Comparison of ENCODE assay signal across 17 cellular contexts in genomic region chr5:143471041-143471509, GRCh38.
A peak's percentile ranks its signal among the peaks of the same experiment; 100 is the strongest.
DNase-seq lines count a peak whose midpoint lies in the region; ATAC-seq and TF ChIP-seq lines count a peak whose summit lies in the region.
"Had no signal": no experiment of that assay in that cellular context is flagged by ENCODE, and none has a peak within 500 bp of the region (broad histone marks: within the 10 kb centered on the region; RNA-seq: fewer than 3 reads in every experiment).

No MANE protein-coding gene starts in this region.

- peak overlapping the region; percentile 94 for H3K27ac Mint-ChIP-seq in HFFc6
- H3K27ac Mint-ChIP-seq: activated CD8-positive, alpha-beta T cell treated with anti-CD3 and anti-CD28 coated beads, Interleukin-2, amount 10 ng/mL, durations not matched to agents 7 days and 5 days had no signal

- peak; percentile 42 for DNase-seq in AG04449 (ENCODE audit: low read depth, low spot score)
- peak; percentile 87 for DNase-seq in HFFc6
- DNase-seq in astrocyte of the hippocampus (ENCODE audit: low read depth, low spot score), result peak; percentile 23
- peak; percentile 28 to 78 for DNase-seq in foreskin keratinocyte
- DNase-seq in transverse colon, result no peak
- DNase-seq in left lobe of liver (ENCODE audit: low spot score), result no peak
- no peak for DNase-seq in iPS-NIHi11 (ENCODE audit: low spot score)
- no peak for DNase-seq in NCI-H526 (lab: John Stamatoyannopoulos, UW)
- DNase-seq: activated CD8-positive, alpha-beta T cell treated with anti-CD3 and anti-CD28 coated beads, Interleukin-2, amount 10 ng/mL, durations not matched to agents 7 days and 5 days; activated effector memory CD4-positive, alpha-beta T cell treated with anti-CD3 and anti-CD28 coated beads, Interleukin-2, amount 50 U/mL, for 16 hours; DMS79; mucosa of descending colon; NCI-H510A treated with DMSO at 0.1 percent for 48 hours; posterior cingulate gyrus; SIG-M5 had no signal

- H3K27me3 Mint-ChIP-seq in HFFc6 (ENCODE audit: insufficient read depth), result peaks cover 1% of the 10 kb centered on the region; the same call in 1 of the 2 replicates

- intact Hi-C loops in transverse colon (cut with DNase I; ENCODE audit: low total_unique reads), result no loop called here

- no peaks in the 10 kb centered on the region for H3K4me1 ChIP-seq in foreskin keratinocyte
- H3K4me1 ChIP-seq in transverse colon, result no peaks in the 10 kb centered on the region
- H3K4me1 ChIP-seq: tibial nerve had no signal

- CTCF ChIA-PET in AG04449 (lab: Yijun Ruan, JAX), result interaction anchor here (1.0 to 1.1 kb wide), 2 partner anchors 8 to 20 kb away, joined by 3 read pairs; no protein-coding TSS in a partner anchor

- in situ Hi-C loops in transverse colon (cut with MboI; ENCODE audit: low pct_ligation_motif_present in 1 of 4, low pct_unique_long_range_greater_than_20kb in 1 of 4, low sequenced_read_pairs in 3 of 4), result no loop called here

- H3K4me3 ChIP-seq in AG04449 (ENCODE audit: low read depth, low read length), result no peak overlapping the region
- H3K4me3 ChIP-seq in transverse colon, result no peak overlapping the region
- H3K4me3 ChIP-seq: cardiac muscle cell, mucosa of descending colon, tibial nerve had no signal

- no peaks in the 10 kb centered on the region for H3K36me3 Mint-ChIP-seq in HFFc6 (ENCODE audit: low read depth)

- peaks cover 38% of the 10 kb centered on the region for H3K4me1 Mint-ChIP-seq in HFFc6 (ENCODE audit: low read depth)

- no peak for TF ChIP-seq EP300 in transverse colon (IDR thresholded peaks at IDR 0.05; ENCODE audit: low read depth)

- H3K27ac ChIP-seq in foreskin keratinocyte (no peak overlapping the region), transverse colon (no peak overlapping the region)
- H3K27ac ChIP-seq: cardiac muscle cell, tibial nerve had no signal

- H3K36me3 ChIP-seq in transverse colon, result no peaks in the 10 kb centered on the region
- H3K36me3 ChIP-seq: cardiac muscle cell, tibial nerve had no signal

- WGBS in transverse colon (ENCODE audit: low coverage in 1 of 2), 2 donors, result 86 to 92% methylated on average over 1 of the region's 1 CpG

- POLR2A ChIA-PET in AG04449 (lab: Yijun Ruan, JAX), result interaction anchor here (0.6 kb wide), 1 partner anchor 82 kb away, joined by 3 read pairs; no protein-coding TSS in a partner anchor

- no peaks in the 10 kb centered on the region for H3K27me3 ChIP-seq in foreskin keratinocyte
- H3K27me3 ChIP-seq in transverse colon, result no peaks in the 10 kb centered on the region
- H3K27me3 ChIP-seq: cardiac muscle cell, tibial nerve had no signal

- H3K9me3 ChIP-seq in transverse colon, result no peaks in the 10 kb centered on the region
- H3K9me3 ChIP-seq: mucosa of descending colon, tibial nerve had no signal

- TF ChIP-seq CTCF in AG04449 (IDR thresholded peaks at IDR 0.05; ENCODE audit: insufficient read depth, low read length, missing control alignments) (no peak), HFFc6 (IDR thresholded peaks at IDR 0.05) (no peak), foreskin keratinocyte (conservative IDR thresholded peaks at IDR 0.05) (no peak), transverse colon (IDR thresholded peaks at IDR 0.05) (no peak)

- peak overlapping the region; percentile 62 for H3K4me3 Mint-ChIP-seq in HFFc6
- H3K4me3 Mint-ChIP-seq: activated CD8-positive, alpha-beta T cell treated with anti-CD3 and anti-CD28 coated beads, Interleukin-2, amount 10 ng/mL, durations not matched to agents 7 days and 5 days had no signal

- no peaks in the 10 kb centered on the region for H3K9me3 Mint-ChIP-seq in HFFc6

- ATAC-seq in foreskin keratinocyte, result peak; percentile 75
- ATAC-seq in left lobe of liver, result no peak
- ATAC-seq: activated CD8-positive, alpha-beta T cell treated with anti-CD3 and anti-CD28 coated beads, Interleukin-2, amount 10 ng/mL, durations not matched to agents 7 days and 5 days; mucosa of descending colon had no signal

- no peak for TF ChIP-seq POLR2A in transverse colon (IDR thresholded peaks at IDR 0.05)

Comparison
In these comparisons a context has a peak if more than half of its experiments do, and no peak if none do; other contexts are left out.
1. DNase-seq: peak in AG04449 (single experiment), HFFc6 (single experiment), astrocyte of the hippocampus (single experiment) and foreskin keratinocyte (2 of 2); none in transverse colon (single experiment), left lobe of liver (single experiment), iPS-NIHi11 (single experiment) and NCI-H526 (0 of 2).